Comparison of ENCODE assay signal across 8 cellular contexts in the genomic region with DNA sequence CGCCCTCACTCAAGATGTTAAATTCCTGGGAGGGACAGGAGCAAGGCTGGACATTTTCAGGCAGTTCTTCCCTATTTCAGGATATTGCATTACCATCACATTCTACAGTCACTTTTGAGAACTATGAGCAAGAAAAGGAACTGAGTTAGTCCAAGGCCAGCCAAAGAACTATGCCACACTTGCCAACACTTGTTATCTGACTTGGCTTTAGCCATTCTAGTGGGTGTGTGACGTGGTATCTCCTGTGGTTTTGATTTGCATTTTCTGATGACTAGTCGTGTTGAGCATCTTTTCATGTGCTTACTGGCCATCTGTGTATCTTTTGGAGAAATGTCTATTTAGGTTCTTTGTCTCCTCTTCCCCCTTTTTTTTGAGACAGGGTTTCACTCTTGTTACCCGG. TPM values are rescaled to one million over a fixed set of nuclear protein-coding genes. Genes with fewer than 3 reads are reported as not detected.
A peak's percentile ranks its signal among the peaks of the same experiment; 100 is the strongest.
DNase-seq lines count a peak whose midpoint lies in the region; ATAC-seq and TF ChIP-seq lines count a peak whose summit lies in the region.

No MANE protein-coding gene starts in this region.

- peak; percentile 70 for ATAC-seq in GM18867 (IDR thresholded peaks at IDR 0.05; ENCODE audit: unreplicated experiment)
- no peak for ATAC-seq in HG03025 (IDR thresholded peaks at IDR 0.05; ENCODE audit: low FRiP score, unreplicated experiment)
- ATAC-seq in HG03095 (IDR thresholded peaks at IDR 0.05; ENCODE audit: unreplicated experiment): no peak
- no peak for ATAC-seq in HG03469 (IDR thresholded peaks at IDR 0.05; ENCODE audit: unreplicated experiment)

- H3K4me3 ChIP-seq in AG09309 (ENCODE audit: control insufficient read depth, low read depth, low read length) (no peak overlapping the region), fibroblast of the aortic adventitia (ENCODE audit: low read depth, low read length) (no peak overlapping the region), lower leg skin (ENCODE audit: low read depth, poor library complexity, severe bottlenecking) (no peak overlapping the region)

- TF ChIP-seq CTCF in AG09309 (IDR thresholded peaks at IDR 0.05; ENCODE audit: control insufficient read depth, insufficient read depth, low read depth, low read length, missing control alignments) (no peak), fibroblast of the aortic adventitia (IDR thresholded peaks at IDR 0.05; ENCODE audit: insufficient read depth, low read length) (no peak), lower leg skin (IDR thresholded peaks at IDR 0.05) (no peak)

- no peak for TF ChIP-seq POLR2A in lower leg skin (IDR thresholded peaks at IDR 0.05)

- DNase-seq in AG09309 (ENCODE audit: low read depth): peak; percentile 79
- DNase-seq in RPMI7951 (ENCODE audit: low read depth): peak; percentile 90
- DNase-seq in fibroblast of the aortic adventitia (ENCODE audit: low read depth): peak; percentile 96
- DNase-seq in lower leg skin (ENCODE audit: low spot score in 2 of 2): no peak

- intact Hi-C loops in lower leg skin (cut with DNase I; ENCODE audit: low total_unique reads): loop anchor here (5.0 kb wide), 1 partner anchor 872 kb away; no protein-coding TSS in a partner anchor

- 64 to 66% methylated on average over 4 of the region's 4 CpGs for WGBS in lower leg skin, 2 donors

RNA-seq across cellular contexts. Expression of a gene that starts 12.0 kb away (rescaled TPM):
- total RNA-seq in RPMI7951 (2014; rRNA removed; shearing (Covaris generic)): 128 and 151 TPM in 2 replicates
- total RNA-seq in fibroblast of the aortic adventitia (ENCODE audit: low replicate concordance) (97.1 and 97.3 TPM in 2 replicates), lower leg skin (10 to 100 TPM; 31.9 to 50.9 (median 37.3) TPM)

Comparison
In these comparisons a context has a peak if more than half of its experiments do, and no peak if none do; other contexts are left out.
1. DNase-seq: peak in AG09309 (single experiment), RPMI7951 (single experiment) and fibroblast of the aortic adventitia (single experiment); none in lower leg skin (0 of 2).